ENCODE assay signal across 8 cellular contexts in genomic region chr1:92934395-92935378, GRCh38. TPM values are rescaled to one million over a fixed set of nuclear protein-coding genes. Genes with fewer than 3 reads are reported as not detected.
A peak's percentile ranks its signal among the peaks of the same experiment; 100 is the strongest.
DNase-seq lines count a peak whose midpoint lies in the region; ATAC-seq, FAIRE-seq and TF ChIP-seq lines count a peak whose summit lies in the region.

No MANE protein-coding gene starts in this region.

- no peak overlapping the region for H3K4me2 ChIP-seq in K562 (ENCODE audit: insufficient read depth, low read length)

- H4K20me1 ChIP-seq in K562 (replicated peaks; ENCODE audit: control insufficient read depth, insufficient read depth, low read length): no peaks in the 10 kb centered on the region

- DNase-seq in A673 (ENCODE audit: low spot score) (peak; percentile 87), NCI-H187 (lab: John Stamatoyannopoulos, UW) (peak; percentile 60 to 72), K562 (ENCODE audit: extremely low read depth in 1 of 4, low spot score in 3 of 4) (no peak), WERI-Rb-1 (no peak), NCI-H526 treated with DMSO at 0.1 percent for 48 hours (lab: John Stamatoyannopoulos, UW) (no peak), HuH-7 (ENCODE audit: low spot score) (no peak)
- DNase-seq in activated naive CD4-positive, alpha-beta T cell treated with anti-CD3 and anti-CD28 coated beads, Interleukin-2, amount 50 U/mL, for 72 hours (ENCODE audit: low spot score in 2 of 2): no peak

- peaks cover 0 to 4% of the 10 kb centered on the region in 2 donors for H3K36me3 Mint-ChIP-seq in activated naive CD4-positive, alpha-beta T cell treated with anti-CD3 and anti-CD28 coated beads, Interleukin-2, amount 50 U/mL, for 72 hours

- CTCF ChIA-PET in A673 (lab: Charles Lee): no interaction called here
- CTCF ChIA-PET in K562 (lab: Yijun Ruan, JAX; ENCODE audit: low intra/inter-chr PET ratio): no interaction called here

- H3K9ac ChIP-seq in K562 (ENCODE audit: insufficient read depth in 1 of 2, low read depth in 2 of 2, low read length in 2 of 2): no peak overlapping the region
- H3K9ac ChIP-seq in liver (ENCODE audit: low read depth in 1 of 2, low read length in 2 of 2): peak overlapping the region in 1 of 2 donors; percentile 8

- no peaks in the 10 kb centered on the region for H3K9me3 ChIP-seq in A673 (ENCODE audit: low read depth, low read length, poor library complexity, severe bottlenecking)
- H3K9me3 ChIP-seq in K562 (replicated peaks; ENCODE audit: control insufficient read depth, insufficient read depth, low read depth, low read length): no peaks in the 10 kb centered on the region
- no peaks in the 10 kb centered on the region for H3K9me3 ChIP-seq in liver (ENCODE audit: control insufficient read depth in 4 of 4, low read length in 3 of 4)
- H3K9me3 ChIP-seq in WERI-Rb-1 (ENCODE audit: severe bottlenecking): no peaks in the 10 kb centered on the region

- H3K27ac Mint-ChIP-seq in activated naive CD4-positive, alpha-beta T cell treated with anti-CD3 and anti-CD28 coated beads, Interleukin-2, amount 50 U/mL, for 72 hours: no peak overlapping the region

- ATAC-seq in K562: no peak
- ATAC-seq in activated naive CD4-positive, alpha-beta T cell treated with anti-CD3 and anti-CD28 coated beads, Interleukin-2, amount 50 U/mL, for 72 hours: no peak

- peak; percentile 6 for FAIRE-seq in K562 (lab: Jason Lieb, UNC)

- BruUV-seq in A673 (replicated peaks; lab: Mats Ljungman, UMichigan) (no TSS peak), K562 (replicated peaks; lab: Mats Ljungman, UMichigan) (no TSS peak)

- H3K4me1 ChIP-seq in A673 (ENCODE audit: insufficient read depth, low read length, poor library complexity, severe bottlenecking) (peaks cover 39% of the 10 kb centered on the region), K562 (replicated peaks in 1 of 2; ENCODE audit: control insufficient read depth in 2 of 2, insufficient read depth in 2 of 2, low read length in 2 of 2) (no peaks in the 10 kb centered on the region), liver (ENCODE audit: control insufficient read depth in 4 of 4, insufficient read depth in 4 of 4, low read length in 3 of 4) (peaks cover 11 to 45% (median 39%) of the 10 kb centered on the region in 4 donors)

- TF ChIP-seq EP300 in K562 (IDR thresholded peaks at IDR 0.05; ENCODE audit: low read length): no peak

- H2AFZ ChIP-seq in K562 (ENCODE audit: low read depth, low read length): no peak overlapping the region

- no peaks in the 10 kb centered on the region for H3K36me3 ChIP-seq in A673 (ENCODE audit: insufficient read depth, low read length, poor library complexity, severe bottlenecking)
- no peaks in the 10 kb centered on the region; the same call in 2 of the 3 replicates for H3K36me3 ChIP-seq in K562 (ENCODE audit: control insufficient read depth, insufficient read depth, low read length)
- no peaks in the 10 kb centered on the region for H3K36me3 ChIP-seq in liver (ENCODE audit: control insufficient read depth in 4 of 4, insufficient read depth in 3 of 4, low read depth in 1 of 4, low read length in 3 of 4)
- no peaks in the 10 kb centered on the region for H3K36me3 ChIP-seq in WERI-Rb-1

- TF ChIP-seq CTCF in A673 (conservative IDR thresholded peaks at IDR 0.05; ENCODE audit: low read depth, low read length) (no peak), K562 (IDR thresholded peaks at IDR 0.05 in 2 of 3, conservative IDR thresholded peaks at IDR 0.05 in 1 of 3; ENCODE audit: insufficient read depth in 2 of 3, low read depth in 1 of 3, low read length in 3 of 3) (no peak), liver (IDR thresholded peaks at IDR 0.05; ENCODE audit: low read depth, low read length, missing input control) (no peak), WERI-Rb-1 (IDR thresholded peaks at IDR 0.05; ENCODE audit: low read depth, low read length) (no peak)

- TF ChIP-seq POLR2A in K562 (conservative IDR thresholded peaks at IDR 0.05): no peak

- H3K27me3 ChIP-seq in A673 (replicated peaks; ENCODE audit: insufficient read depth, low read depth, low read length, poor library complexity): no peaks in the 10 kb centered on the region
- no peaks in the 10 kb centered on the region for H3K27me3 ChIP-seq in K562 (ENCODE audit: control insufficient read depth in 2 of 2, insufficient read depth in 2 of 2, low read length in 2 of 2)
- H3K27me3 ChIP-seq in liver (ENCODE audit: control insufficient read depth in 4 of 4, insufficient read depth in 4 of 4, low read length in 3 of 4): no peaks in the 10 kb centered on the region
- H3K27me3 ChIP-seq in WERI-Rb-1 (ENCODE audit: insufficient read depth, low read depth, severe bottlenecking): no peaks in the 10 kb centered on the region

- H3K4me3 ChIP-seq in A673 (ENCODE audit: low read depth, low read length, poor library complexity, severe bottlenecking) (peak overlapping the region; percentile 7), K562 (no peak overlapping the region), liver (ENCODE audit: low read depth in 1 of 3, low read length in 3 of 3) (no peak overlapping the region), WERI-Rb-1 (ENCODE audit: low read depth, low read length) (no peak overlapping the region)

- 35% methylated on average over 5 of the region's 5 CpGs for WGBS in K562 (ENCODE audit: insufficient coverage, low coverage, missing lambda C conversion rate)
- 28% methylated on average over 5 of the region's 5 CpGs for WGBS in liver

- TF ChIP-seq RAD21 in K562 (CRISPR knock-in tag; conservative IDR thresholded peaks at IDR 0.05 in 1 of 2, IDR thresholded peaks at IDR 0.05 in 1 of 2) (no peak), liver (IDR thresholded peaks at IDR 0.05) (peak in 1 of 2 donors; percentile 16)

- H3K27ac ChIP-seq in A673 (ENCODE audit: low read depth, low read length, poor library complexity, severe bottlenecking) (peak overlapping the region; percentile 6), K562 (ENCODE audit: extremely low read depth, low read depth, low read length) (no peak overlapping the region), liver (ENCODE audit: low read depth in 1 of 2, low read length in 2 of 2) (peak overlapping the region; percentile 41 to 45), WERI-Rb-1 (no peak overlapping the region)

- no peaks in the 10 kb centered on the region for H3K79me2 ChIP-seq in K562 (ENCODE audit: control insufficient read depth, insufficient read depth, low read length)

- no peaks in the 10 kb centered on the region for H3K9me1 ChIP-seq in K562 (ENCODE audit: control insufficient read depth, insufficient read depth, low read length)

- intact Hi-C loops in A673 (cut with micrococcal nuclease; ENCODE audit: unreplicated experiment): no loop called here
- intact Hi-C loops in K562 (cut with micrococcal nuclease): no loop called here

- POLR2A ChIA-PET in A673 (lab: Charles Lee; ENCODE audit: low non-redundant PET): interaction anchor here (0.5 kb wide), 1 partner anchor 913 kb away, joined by 3 read pairs; no protein-coding TSS in a partner anchor
- POLR2A ChIA-PET in K562 (lab: Yijun Ruan, JAX): no interaction called here

- no peaks in the 10 kb centered on the region for H3K9me3 Mint-ChIP-seq in activated naive CD4-positive, alpha-beta T cell treated with anti-CD3 and anti-CD28 coated beads, Interleukin-2, amount 50 U/mL, for 72 hours

- in situ Hi-C loops in K562 (cut with MboI): no loop called here

TF ChIP-seq in K562, 482 proteins besides CTCF, POLR2A, EP300 and RAD21 (continues in another document):
- TF ChIP-seq MAFK (IDR thresholded peaks at IDR 0.05; ENCODE audit: low read length) (peak; percentile 98), ZNF316 (IDR thresholded peaks at IDR 0.05) (peak; percentile 97), C11orf30 (IDR thresholded peaks at IDR 0.05; ENCODE audit: low read depth) (peak; percentile 95)

TF ChIP-seq in liver, 16 proteins besides CTCF, POLR2A, EP300 and RAD21:
- peak; percentile 7 for TF ChIP-seq SP1 (IDR thresholded peaks at IDR 0.05)
- TF ChIP-seq TAF1 (conservative IDR thresholded peaks at IDR 0.05): no peak
- peak in 1 of 2 donors; percentile 3 for TF ChIP-seq HNF4A (conservative IDR thresholded peaks at IDR 0.05)
- TF ChIP-seq ATF3 (IDR thresholded peaks at IDR 0.05): no peak

RNA-seq across cellular contexts. Expression of gene DIPK1A, which starts 26.6 kb away (rescaled TPM):
- total RNA-seq in A673 (2021) (10.3 and 10.9 TPM in 2 replicates), K562 (2014; rRNA removed) (0.54 and 0.69 TPM in 2 replicates), K562 (2014; rRNA removed; fragmentation: Illumina TruSeq; extraction: Trizol) (1.3 and 1.9 TPM in 2 replicates), K562 (2015; rRNA removed; fragmentation: Illumina TruSeq; extraction: Trizol) (1.1 and 1.2 TPM in 2 replicates), K562 (2021) (1.3 TPM in 2 replicates), liver (10 to 100 TPM in 1 of 2 donors, 1 to 10 TPM in 1; 7.9 to 11.6 TPM)
- 2.0 and 4.2 TPM in 2 replicates for total RNA-seq in K562 (2011; cell fraction: chromatin; rRNA removed; ENCODE audit: low replicate concordance)
- total RNA-seq in K562 (2011; cell fraction: nucleolus; rRNA removed): 1.5 and 1.7 TPM in 2 replicates
- 3.3 and 4.8 TPM in 2 replicates for total RNA-seq in K562 (2011; cell fraction: nucleoplasm; rRNA removed)
- polyA plus RNA-seq in K562 (2011; rRNA removed) (1.4 and 2.0 TPM in 2 replicates), K562 (2014; fragmentation: Illumina TruSeq; extraction: Trizol) (1.5 TPM in 2 replicates), K562 (2014; fragmentation: Nextera tagmentation; extraction: Ambion mirVana) (1 to 10 TPM; 2.4 to 2.5 TPM), K562 (2014; rRNA removed) (0.65 and 0.91 TPM in 2 replicates), liver (10 to 100 TPM in 1 of 2 donors, 1 to 10 TPM in 1; 9.9 to 10.4 TPM)
- 0.19 and 0.84 TPM in 2 replicates for polyA plus RNA-seq in K562 (2011; cell fraction: cytosol; rRNA removed)
- polyA plus RNA-seq in K562 (2011; cell fraction: nucleus; rRNA removed): 0.51 TPM in 2 replicates
- 2.6 and 3.5 TPM in 2 replicates for polyA plus RNA-seq in K562 (2012)
- 2.1 and 2.7 TPM in 2 replicates for polyA minus RNA-seq in K562 (2011; rRNA and poly(A)+ RNA removed)
- polyA minus RNA-seq in K562 (2011; cell fraction: cytosol; rRNA and poly(A)+ RNA removed): 0.73 and 0.76 TPM in 2 replicates
- 0.56 and 0.67 TPM in 2 replicates for polyA minus RNA-seq in K562 (2011; cell fraction: nucleus; rRNA and poly(A)+ RNA removed)
- 1 to 10 TPM; 5.8 to 8.0 TPM for total RNA-seq in activated naive CD4-positive, alpha-beta T cell treated with anti-CD3 and anti-CD28 coated beads, Interleukin-2, amount 50 U/mL, for 72 hours

Comparison
In these comparisons a context has a peak if more than half of its experiments do, and no peak if none do; other contexts are left out.
1. DNase-seq: peak in A673 (single experiment) and NCI-H187 (2 of 2); none in K562 (0 of 4), WERI-Rb-1 (single experiment), NCI-H526 treated with DMSO at 0.1 percent for 48 hours (single experiment), activated naive CD4-positive, alpha-beta T cell treated with anti-CD3 and anti-CD28 coated beads, Interleukin-2, amount 50 U/mL, for 72 hours (0 of 2) and HuH-7 (single experiment).
2. H3K27ac ChIP-seq: peak in A673 (single experiment) and liver (2 of 2); none in K562 (single experiment) and WERI-Rb-1 (single experiment).